1 cellular context compared by ENCODE assay signal in the genomic region with DNA sequence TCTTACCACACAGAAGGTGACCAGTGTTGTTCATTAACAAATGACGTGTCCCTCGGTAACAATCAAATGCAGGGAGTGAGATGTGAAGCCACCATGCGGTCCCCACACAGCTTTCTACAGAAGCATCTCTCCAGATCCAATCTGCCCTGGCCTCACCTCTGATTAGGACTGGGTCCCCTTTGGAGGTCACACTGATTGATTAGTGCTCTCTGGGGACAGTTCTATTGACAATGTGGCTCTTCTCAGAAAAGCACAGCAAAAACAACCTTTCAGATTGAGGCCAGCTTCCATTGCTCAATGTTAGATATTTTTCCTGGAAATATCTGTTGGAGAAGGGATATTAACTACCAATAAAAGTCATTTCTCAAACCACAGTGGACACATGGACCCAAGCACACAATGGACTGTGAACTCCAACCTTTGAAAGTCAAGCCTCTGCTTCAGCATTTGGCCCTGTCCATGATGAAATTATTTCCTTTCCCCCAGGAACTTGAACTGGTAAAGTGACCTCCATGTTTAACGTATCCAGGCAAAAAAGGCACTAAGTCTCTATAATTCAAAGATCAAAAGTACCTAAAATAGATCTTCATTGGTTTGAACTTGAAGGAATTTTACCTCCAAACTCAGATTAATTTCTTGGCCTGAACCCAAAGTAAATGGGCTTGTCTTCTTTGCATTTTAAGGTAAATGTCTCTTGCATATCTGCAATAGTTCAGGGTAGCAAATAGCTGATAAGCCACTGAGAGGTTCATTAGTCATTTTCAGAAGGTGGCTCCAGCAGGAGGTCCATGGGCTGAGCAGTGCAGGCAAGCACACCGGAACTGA.
TF ChIP-seq lines count a peak whose summit lies in the region.

No MANE protein-coding gene starts in this region.

TF ChIP-seq in HepG2, 621 proteins besides CTCF, POLR2A, EP300 and RAD21 (continued from another document and continues in another):
- TF ChIP-seq HNRNPK (IDR thresholded peaks at IDR 0.05; ENCODE audit: low read depth, low read length, poor library complexity, severe bottlenecking) (no peak), ATF1 (CRISPR knock-in tag; IDR thresholded peaks at IDR 0.05) (no peak), THAP11 (CRISPR knock-in tag; IDR thresholded peaks at IDR 0.05) (no peak), GABPA (IDR thresholded peaks at IDR 0.05; ENCODE audit: low read depth, low read length) (no peak), GABPA (CRISPR knock-in tag; IDR thresholded peaks at IDR 0.05; ENCODE audit: low read depth) (no peak), ZNF296 (CRISPR knock-in tag; conservative IDR thresholded peaks at IDR 0.05) (peak; percentile 58; the same call in 1 of the 2 replicates), NR3C1 (CRISPR knock-in tag; IDR thresholded peaks at IDR 0.05) (no peak), ZNF746 (CRISPR knock-in tag; IDR thresholded peaks at IDR 0.05) (no peak), ZNF232 (CRISPR knock-in tag; IDR thresholded peaks at IDR 0.05; ENCODE audit: borderline replicate concordance) (no peak), WIZ (CRISPR knock-in tag; IDR thresholded peaks at IDR 0.05) (0 out of 2 replicates have a peak, but pooled peaks have one; percentile 24), FOXM1 (CRISPR knock-in tag; IDR thresholded peaks at IDR 0.05) (no peak), ZNF335 (CRISPR knock-in tag; IDR thresholded peaks at IDR 0.05) (no peak), ZNF101 (CRISPR knock-in tag; IDR thresholded peaks at IDR 0.05; ENCODE audit: borderline replicate concordance, low read depth) (no peak), ZFX (CRISPR knock-in tag; IDR thresholded peaks at IDR 0.05; ENCODE audit: low read depth) (no peak), MED1 (CRISPR knock-in tag; IDR thresholded peaks at IDR 0.05) (peak; percentile 58), EED (CRISPR knock-in tag; IDR thresholded peaks at IDR 0.05) (no peak), NFE2 (CRISPR knock-in tag; IDR thresholded peaks at IDR 0.05) (no peak), ZNF768 (CRISPR knock-in tag; IDR thresholded peaks at IDR 0.05) (no peak; the same call in 1 of the 2 replicates), ZNF83 (CRISPR knock-in tag; IDR thresholded peaks at IDR 0.05; ENCODE audit: borderline replicate concordance) (no peak), KLF13 (CRISPR knock-in tag; IDR thresholded peaks at IDR 0.05) (0 out of 2 replicates have a peak, but pooled peaks have one; percentile 36), ZNF446 (CRISPR knock-in tag; IDR thresholded peaks at IDR 0.05) (no peak; the same call in 1 of the 2 replicates), DR1 (CRISPR knock-in tag; IDR thresholded peaks at IDR 0.05) (no peak), CBX2 (IDR thresholded peaks at IDR 0.05; ENCODE audit: low read depth, low read length) (no peak; the same call in 1 of the 2 replicates), CBX2 (CRISPR knock-in tag; IDR thresholded peaks at IDR 0.05; ENCODE audit: low read depth) (no peak), KLF9 (CRISPR knock-in tag; IDR thresholded peaks at IDR 0.05; ENCODE audit: low read depth) (no peak)
- TF ChIP-seq, protein P1, sequence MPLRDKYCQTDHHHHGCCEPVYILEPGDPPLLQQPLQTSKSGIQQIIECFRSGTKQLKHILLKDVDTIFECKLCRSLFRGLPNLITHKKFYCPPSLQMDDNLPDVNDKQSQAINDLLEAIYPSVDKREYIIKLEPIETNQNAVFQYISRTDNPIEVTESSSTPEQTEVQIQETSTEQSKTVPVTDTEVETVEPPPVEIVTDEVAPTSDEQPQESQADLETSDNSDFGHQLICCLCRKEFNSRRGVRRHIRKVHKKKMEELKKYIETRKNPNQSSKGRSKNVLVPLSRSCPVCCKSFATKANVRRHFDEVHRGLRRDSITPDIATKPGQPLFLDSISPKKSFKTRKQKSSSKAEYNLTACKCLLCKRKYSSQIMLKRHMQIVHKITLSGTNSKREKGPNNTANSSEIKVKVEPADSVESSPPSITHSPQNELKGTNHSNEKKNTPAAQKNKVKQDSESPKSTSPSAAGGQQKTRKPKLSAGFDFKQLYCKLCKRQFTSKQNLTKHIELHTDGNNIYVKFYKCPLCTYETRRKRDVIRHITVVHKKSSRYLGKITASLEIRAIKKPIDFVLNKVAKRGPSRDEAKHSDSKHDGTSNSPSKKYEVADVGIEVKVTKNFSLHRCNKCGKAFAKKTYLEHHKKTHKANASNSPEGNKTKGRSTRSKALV (CRISPR knock-in tag; IDR thresholded peaks at IDR 0.05), result no peak
- TF ChIP-seq, protein P2, sequence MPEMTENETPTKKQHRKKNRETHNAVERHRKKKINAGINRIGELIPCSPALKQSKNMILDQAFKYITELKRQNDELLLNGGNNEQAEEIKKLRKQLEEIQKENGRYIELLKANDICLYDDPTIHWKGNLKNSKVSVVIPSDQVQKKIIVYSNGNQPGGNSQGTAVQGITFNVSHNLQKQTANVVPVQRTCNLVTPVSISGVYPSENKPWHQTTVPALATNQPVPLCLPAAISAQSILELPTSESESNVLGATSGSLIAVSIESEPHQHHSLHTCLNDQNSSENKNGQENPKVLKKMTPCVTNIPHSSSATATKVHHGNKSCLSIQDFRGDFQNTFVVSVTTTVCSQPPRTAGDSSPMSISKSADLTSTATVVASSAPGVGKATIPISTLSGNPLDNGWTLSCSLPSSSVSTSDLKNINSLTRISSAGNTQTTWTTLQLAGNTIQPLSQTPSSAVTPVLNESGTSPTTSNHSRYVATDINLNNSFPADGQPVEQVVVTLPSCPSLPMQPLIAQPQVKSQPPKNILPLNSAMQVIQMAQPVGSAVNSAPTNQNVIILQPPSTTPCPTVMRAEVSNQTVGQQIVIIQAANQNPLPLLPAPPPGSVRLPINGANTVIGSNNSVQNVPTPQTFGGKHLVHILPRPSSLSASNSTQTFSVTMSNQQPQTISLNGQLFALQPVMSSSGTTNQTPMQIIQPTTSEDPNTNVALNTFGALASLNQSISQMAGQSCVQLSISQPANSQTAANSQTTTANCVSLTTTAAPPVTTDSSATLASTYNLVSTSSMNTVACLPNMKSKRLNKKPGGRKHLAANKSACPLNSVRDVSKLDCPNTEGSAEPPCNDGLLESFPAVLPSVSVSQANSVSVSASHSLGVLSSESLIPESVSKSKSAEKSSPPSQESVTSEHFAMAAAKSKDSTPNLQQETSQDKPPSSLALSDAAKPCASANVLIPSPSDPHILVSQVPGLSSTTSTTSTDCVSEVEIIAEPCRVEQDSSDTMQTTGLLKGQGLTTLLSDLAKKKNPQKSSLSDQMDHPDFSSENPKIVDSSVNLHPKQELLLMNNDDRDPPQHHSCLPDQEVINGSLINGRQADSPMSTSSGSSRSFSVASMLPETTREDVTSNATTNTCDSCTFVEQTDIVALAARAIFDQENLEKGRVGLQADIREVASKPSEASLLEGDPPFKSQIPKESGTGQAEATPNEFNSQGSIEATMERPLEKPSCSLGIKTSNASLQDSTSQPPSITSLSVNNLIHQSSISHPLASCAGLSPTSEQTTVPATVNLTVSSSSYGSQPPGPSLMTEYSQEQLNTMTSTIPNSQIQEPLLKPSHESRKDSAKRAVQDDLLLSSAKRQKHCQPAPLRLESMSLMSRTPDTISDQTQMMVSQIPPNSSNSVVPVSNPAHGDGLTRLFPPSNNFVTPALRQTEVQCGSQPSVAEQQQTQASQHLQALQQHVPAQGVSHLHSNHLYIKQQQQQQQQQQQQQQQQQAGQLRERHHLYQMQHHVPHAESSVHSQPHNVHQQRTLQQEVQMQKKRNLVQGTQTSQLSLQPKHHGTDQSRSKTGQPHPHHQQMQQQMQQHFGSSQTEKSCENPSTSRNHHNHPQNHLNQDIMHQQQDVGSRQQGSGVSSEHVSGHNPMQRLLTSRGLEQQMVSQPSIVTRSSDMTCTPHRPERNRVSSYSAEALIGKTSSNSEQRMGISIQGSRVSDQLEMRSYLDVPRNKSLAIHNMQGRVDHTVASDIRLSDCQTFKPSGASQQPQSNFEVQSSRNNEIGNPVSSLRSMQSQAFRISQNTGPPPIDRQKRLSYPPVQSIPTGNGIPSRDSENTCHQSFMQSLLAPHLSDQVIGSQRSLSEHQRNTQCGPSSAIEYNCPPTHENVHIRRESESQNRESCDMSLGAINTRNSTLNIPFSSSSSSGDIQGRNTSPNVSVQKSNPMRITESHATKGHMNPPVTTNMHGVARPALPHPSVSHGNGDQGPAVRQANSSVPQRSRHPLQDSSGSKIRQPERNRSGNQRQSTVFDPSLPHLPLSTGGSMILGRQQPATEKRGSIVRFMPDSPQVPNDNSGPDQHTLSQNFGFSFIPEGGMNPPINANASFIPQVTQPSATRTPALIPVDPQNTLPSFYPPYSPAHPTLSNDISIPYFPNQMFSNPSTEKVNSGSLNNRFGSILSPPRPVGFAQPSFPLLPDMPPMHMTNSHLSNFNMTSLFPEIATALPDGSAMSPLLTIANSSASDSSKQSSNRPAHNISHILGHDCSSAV (CRISPR knock-in tag; IDR thresholded peaks at IDR 0.05; ENCODE audit: borderline replicate concordance), result no peak
- TF ChIP-seq, protein P3, sequence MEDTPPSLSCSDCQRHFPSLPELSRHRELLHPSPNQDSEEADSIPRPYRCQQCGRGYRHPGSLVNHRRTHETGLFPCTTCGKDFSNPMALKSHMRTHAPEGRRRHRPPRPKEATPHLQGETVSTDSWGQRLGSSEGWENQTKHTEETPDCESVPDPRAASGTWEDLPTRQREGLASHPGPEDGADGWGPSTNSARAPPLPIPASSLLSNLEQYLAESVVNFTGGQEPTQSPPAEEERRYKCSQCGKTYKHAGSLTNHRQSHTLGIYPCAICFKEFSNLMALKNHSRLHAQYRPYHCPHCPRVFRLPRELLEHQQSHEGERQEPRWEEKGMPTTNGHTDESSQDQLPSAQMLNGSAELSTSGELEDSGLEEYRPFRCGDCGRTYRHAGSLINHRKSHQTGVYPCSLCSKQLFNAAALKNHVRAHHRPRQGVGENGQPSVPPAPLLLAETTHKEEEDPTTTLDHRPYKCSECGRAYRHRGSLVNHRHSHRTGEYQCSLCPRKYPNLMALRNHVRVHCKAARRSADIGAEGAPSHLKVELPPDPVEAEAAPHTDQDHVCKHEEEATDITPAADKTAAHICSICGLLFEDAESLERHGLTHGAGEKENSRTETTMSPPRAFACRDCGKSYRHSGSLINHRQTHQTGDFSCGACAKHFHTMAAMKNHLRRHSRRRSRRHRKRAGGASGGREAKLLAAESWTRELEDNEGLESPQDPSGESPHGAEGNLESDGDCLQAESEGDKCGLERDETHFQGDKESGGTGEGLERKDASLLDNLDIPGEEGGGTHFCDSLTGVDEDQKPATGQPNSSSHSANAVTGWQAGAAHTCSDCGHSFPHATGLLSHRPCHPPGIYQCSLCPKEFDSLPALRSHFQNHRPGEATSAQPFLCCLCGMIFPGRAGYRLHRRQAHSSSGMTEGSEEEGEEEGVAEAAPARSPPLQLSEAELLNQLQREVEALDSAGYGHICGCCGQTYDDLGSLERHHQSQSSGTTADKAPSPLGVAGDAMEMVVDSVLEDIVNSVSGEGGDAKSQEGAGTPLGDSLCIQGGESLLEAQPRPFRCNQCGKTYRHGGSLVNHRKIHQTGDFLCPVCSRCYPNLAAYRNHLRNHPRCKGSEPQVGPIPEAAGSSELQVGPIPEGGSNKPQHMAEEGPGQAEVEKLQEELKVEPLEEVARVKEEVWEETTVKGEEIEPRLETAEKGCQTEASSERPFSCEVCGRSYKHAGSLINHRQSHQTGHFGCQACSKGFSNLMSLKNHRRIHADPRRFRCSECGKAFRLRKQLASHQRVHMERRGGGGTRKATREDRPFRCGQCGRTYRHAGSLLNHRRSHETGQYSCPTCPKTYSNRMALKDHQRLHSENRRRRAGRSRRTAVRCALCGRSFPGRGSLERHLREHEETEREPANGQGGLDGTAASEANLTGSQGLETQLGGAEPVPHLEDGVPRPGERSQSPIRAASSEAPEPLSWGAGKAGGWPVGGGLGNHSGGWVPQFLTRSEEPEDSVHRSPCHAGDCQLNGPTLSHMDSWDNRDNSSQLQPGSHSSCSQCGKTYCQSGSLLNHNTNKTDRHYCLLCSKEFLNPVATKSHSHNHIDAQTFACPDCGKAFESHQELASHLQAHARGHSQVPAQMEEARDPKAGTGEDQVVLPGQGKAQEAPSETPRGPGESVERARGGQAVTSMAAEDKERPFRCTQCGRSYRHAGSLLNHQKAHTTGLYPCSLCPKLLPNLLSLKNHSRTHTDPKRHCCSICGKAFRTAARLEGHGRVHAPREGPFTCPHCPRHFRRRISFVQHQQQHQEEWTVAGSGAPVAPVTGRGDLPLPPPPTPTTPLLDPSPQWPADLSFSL (CRISPR knock-in tag; IDR thresholded peaks at IDR 0.05), result peak; percentile 54; the same call in 1 of the 2 replicates
- TF ChIP-seq, protein P4, sequence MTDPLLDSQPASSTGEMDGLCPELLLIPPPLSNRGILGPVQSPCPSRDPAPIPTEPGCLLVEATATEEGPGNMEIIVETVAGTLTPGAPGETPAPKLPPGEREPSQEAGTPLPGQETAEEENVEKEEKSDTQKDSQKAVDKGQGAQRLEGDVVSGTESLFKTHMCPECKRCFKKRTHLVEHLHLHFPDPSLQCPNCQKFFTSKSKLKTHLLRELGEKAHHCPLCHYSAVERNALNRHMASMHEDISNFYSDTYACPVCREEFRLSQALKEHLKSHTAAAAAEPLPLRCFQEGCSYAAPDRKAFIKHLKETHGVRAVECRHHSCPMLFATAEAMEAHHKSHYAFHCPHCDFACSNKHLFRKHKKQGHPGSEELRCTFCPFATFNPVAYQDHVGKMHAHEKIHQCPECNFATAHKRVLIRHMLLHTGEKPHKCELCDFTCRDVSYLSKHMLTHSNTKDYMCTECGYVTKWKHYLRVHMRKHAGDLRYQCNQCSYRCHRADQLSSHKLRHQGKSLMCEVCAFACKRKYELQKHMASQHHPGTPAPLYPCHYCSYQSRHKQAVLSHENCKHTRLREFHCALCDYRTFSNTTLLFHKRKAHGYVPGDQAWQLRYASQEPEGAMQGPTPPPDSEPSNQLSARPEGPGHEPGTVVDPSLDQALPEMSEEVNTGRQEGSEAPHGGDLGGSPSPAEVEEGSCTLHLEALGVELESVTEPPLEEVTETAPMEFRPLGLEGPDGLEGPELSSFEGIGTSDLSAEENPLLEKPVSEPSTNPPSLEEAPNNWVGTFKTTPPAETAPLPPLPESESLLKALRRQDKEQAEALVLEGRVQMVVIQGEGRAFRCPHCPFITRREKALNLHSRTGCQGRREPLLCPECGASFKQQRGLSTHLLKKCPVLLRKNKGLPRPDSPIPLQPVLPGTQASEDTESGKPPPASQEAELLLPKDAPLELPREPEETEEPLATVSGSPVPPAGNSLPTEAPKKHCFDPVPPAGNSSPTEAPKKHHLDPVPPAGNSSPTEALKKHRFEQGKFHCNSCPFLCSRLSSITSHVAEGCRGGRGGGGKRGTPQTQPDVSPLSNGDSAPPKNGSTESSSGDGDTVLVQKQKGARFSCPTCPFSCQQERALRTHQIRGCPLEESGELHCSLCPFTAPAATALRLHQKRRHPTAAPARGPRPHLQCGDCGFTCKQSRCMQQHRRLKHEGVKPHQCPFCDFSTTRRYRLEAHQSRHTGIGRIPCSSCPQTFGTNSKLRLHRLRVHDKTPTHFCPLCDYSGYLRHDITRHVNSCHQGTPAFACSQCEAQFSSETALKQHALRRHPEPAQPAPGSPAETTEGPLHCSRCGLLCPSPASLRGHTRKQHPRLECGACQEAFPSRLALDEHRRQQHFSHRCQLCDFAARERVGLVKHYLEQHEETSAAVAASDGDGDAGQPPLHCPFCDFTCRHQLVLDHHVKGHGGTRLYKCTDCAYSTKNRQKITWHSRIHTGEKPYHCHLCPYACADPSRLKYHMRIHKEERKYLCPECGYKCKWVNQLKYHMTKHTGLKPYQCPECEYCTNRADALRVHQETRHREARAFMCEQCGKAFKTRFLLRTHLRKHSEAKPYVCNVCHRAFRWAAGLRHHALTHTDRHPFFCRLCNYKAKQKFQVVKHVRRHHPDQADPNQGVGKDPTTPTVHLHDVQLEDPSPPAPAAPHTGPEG (CRISPR knock-in tag; IDR thresholded peaks at IDR 0.05), result no peak
- TF ChIP-seq, protein P5, sequence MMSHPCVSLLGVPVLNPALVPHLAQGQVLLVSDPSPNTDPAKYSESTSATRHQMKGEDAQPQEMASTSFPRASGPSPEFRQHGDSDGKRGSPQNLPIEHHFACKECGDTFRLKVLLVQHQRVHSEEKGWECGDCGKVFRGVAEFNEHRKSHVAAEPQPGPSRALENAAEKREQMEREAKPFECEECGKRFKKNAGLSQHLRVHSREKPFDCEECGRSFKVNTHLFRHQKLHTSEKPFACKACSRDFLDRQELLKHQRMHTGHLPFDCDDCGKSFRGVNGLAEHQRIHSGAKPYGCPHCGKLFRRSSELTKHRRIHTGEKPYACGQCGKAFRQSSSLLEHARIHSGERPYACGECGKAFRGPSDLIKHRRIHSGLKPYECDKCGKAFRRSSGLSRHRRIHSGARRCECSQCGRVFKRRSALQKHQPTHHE (CRISPR knock-in tag; IDR thresholded peaks at IDR 0.05; ENCODE audit: borderline replicate concordance), result no peak
